ENCODE assay signal across 8 cellular contexts in genomic region chr14:55026441-55026792, GRCh38. TPM values are rescaled to one million over a fixed set of nuclear protein-coding genes. Genes with fewer than 3 reads are reported as not detected.
DNase-seq lines count a peak whose midpoint lies in the region; ATAC-seq and TF ChIP-seq lines count a peak whose summit lies in the region.

No MANE protein-coding gene starts in this region.

- no peaks in the 10 kb centered on the region for H3K9me3 Mint-ChIP-seq in nephron progenitor cell

- peaks cover 21% of the 10 kb centered on the region for H3K36me3 Mint-ChIP-seq in nephron progenitor cell (ENCODE audit: low read depth)

- H3K27ac Mint-ChIP-seq in nephron progenitor cell: peak overlapping the region; percentile 94

- peak overlapping the region in 36 of 59 donors; percentile 2 to 92 (median 80) for H3K27ac ChIP-seq in dorsolateral prefrontal cortex

- DNase-seq in BE2C (no peak), LNCaP clone FGC (ENCODE audit: low read depth) (no peak), dorsolateral prefrontal cortex (no peak), nephron progenitor cell (no peak), NCI-H1092 (lab: John Stamatoyannopoulos, UW) (no peak), UCSD-AML1 (lab: John Stamatoyannopoulos, UW; ENCODE audit: unreplicated experiment) (no peak)

- peaks cover 3% of the 10 kb centered on the region for H3K36me3 ChIP-seq in BE2C

- peaks cover 15% of the 10 kb centered on the region; the same call in 1 of the 2 replicates for H3K4me1 ChIP-seq in BE2C

- peaks cover 56% of the 10 kb centered on the region for H3K4me1 Mint-ChIP-seq in nephron progenitor cell

- H3K27me3 ChIP-seq in BE2C (no peaks in the 10 kb centered on the region), dorsolateral prefrontal cortex (no peaks in the 10 kb centered on the region)

- intact Hi-C loops in dorsolateral prefrontal cortex (cut with DNase I): loop anchor here in 1 of 2 donors (2.0 kb wide), 2 partner anchors 24 to 586 kb away; partner anchors contain the start of genes CNIH1 and MAPK1IP1L

- H3K4me3 ChIP-seq in BE2C (ENCODE audit: low read depth, low read length) (peak overlapping the region; percentile 95), LNCaP clone FGC (ENCODE audit: low read depth, low read length) (peak overlapping the region; percentile 88), dorsolateral prefrontal cortex (peak overlapping the region; percentile 57 to 98 (median 86))

- no peak for ATAC-seq in GM21737 (IDR thresholded peaks at IDR 0.05; ENCODE audit: unreplicated experiment)
- ATAC-seq in HG03378 (IDR thresholded peaks at IDR 0.05; ENCODE audit: unreplicated experiment): no peak

- peak overlapping the region; percentile 88 for H3K4me3 Mint-ChIP-seq in nephron progenitor cell

- no peaks in the 10 kb centered on the region for H3K27me3 Mint-ChIP-seq in nephron progenitor cell (ENCODE audit: low read depth, poor library complexity)

- no peaks in the 10 kb centered on the region for H3K9me3 ChIP-seq in BE2C

- TF ChIP-seq CTCF in BE2C (IDR thresholded peaks at IDR 0.05; ENCODE audit: low read depth, low read length) (no peak), LNCaP clone FGC (IDR thresholded peaks at IDR 0.05; ENCODE audit: control insufficient read depth, extremely low read depth, insufficient read depth) (no peak), dorsolateral prefrontal cortex (IDR thresholded peaks at IDR 0.05 in 54 of 56, conservative IDR thresholded peaks at IDR 0.05 in 2 of 56; ENCODE audit: low read depth in 1 of 56, partially characterized antibody in 56 of 56) (no peak), nephron progenitor cell (IDR thresholded peaks at IDR 0.05) (no peak)

RNA-seq across cellular contexts. Expression of gene WDHD1, which starts 0.5 kb away (rescaled TPM):
- 1.9 TPM for polyA plus RNA-seq in BE2C (2012; ENCODE audit: insufficient read depth, insufficient read length, low read depth)
- total RNA-seq in dorsolateral prefrontal cortex: 1 to 10 TPM; 2.1 to 8.9 (median 5.0) TPM

RNA-seq across cellular contexts. Expression of gene SOCS4, which starts 0.6 kb away (rescaled TPM):
- 22.7 TPM for polyA plus RNA-seq in BE2C (2012; ENCODE audit: insufficient read depth, insufficient read length, low read depth)
- total RNA-seq in dorsolateral prefrontal cortex: 10 to 100 TPM; 17.2 to 44.5 (median 26.0) TPM

RNA-seq across cellular contexts. Expression of gene MAPK1IP1L, which starts 25.0 kb away (rescaled TPM):
- polyA plus RNA-seq in BE2C (2012; ENCODE audit: insufficient read depth, insufficient read length, low read depth): 146 TPM
- total RNA-seq in dorsolateral prefrontal cortex: 10 to 100 TPM; 35.7 to 78.9 (median 53.0) TPM
